In the genomic region with DNA sequence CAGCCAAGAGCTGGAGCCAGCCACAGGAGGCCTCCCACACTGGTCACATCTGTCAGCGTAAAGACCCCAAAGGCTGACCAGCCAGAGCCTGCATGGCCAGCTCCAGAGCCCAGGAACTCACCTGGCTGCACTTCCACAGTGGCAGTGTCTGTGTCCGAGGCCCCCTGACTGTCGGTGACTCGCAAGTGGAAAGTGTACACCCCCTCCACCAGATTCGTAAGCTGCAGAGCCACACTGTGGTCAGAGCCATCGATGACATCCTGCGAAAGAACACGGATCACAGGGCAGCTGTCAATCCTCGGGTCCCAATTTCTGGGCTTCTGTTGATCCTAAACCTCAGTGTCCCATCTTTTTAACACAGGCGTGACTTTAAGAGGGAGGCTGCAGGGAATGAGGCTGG, we compare ENCODE assay signal across 22 cellular contexts.
"Had no signal": no experiment of that assay in that cellular context is flagged by ENCODE, and none has a peak within 500 bp of the region (broad histone marks: within the 10 kb centered on the region; RNA-seq: fewer than 3 reads in every experiment).

No MANE protein-coding gene starts in this region.

- H3K4me3 Mint-ChIP-seq: activated B cell treated with CpG ODN at 0.5 μM for 24 hours; activated CD4-positive, alpha-beta memory T cell treated with anti-CD3 and anti-CD28 coated beads, Interleukin-2, amount 10 ng/mL, durations not matched to agents 7 days and 5 days; activated CD4-positive, alpha-beta T cell treated with anti-CD3 and anti-CD28 coated beads, Interleukin-2, amount 10 ng/mL, durations not matched to agents 24 days and 14 days; activated naive CD4-positive, alpha-beta T cell treated with anti-CD3 and anti-CD28 coated beads, Interleukin-2, amount 10 ng/mL, durations not matched to agents 7 days and 5 days; activated naive CD8-positive, alpha-beta T cell treated with anti-CD3 and anti-CD28 coated beads, Interleukin-2, amount 10 ng/mL, durations not matched to agents 7 days and 5 days; activated T-helper 17 cell treated with anti-CD3 and anti-CD28 coated beads, Interleukin-2, amount 50 U/mL, for 72 hours; T-helper 17 cell had no signal

- H3K4me3 ChIP-seq: breast epithelium had no signal

- H3K36me3 Mint-ChIP-seq: activated naive CD4-positive, alpha-beta T cell treated with anti-CD3 and anti-CD28 coated beads, Interleukin-2, amount 10 ng/mL, durations not matched to agents 7 days and 5 days; activated naive CD8-positive, alpha-beta T cell treated with anti-CD3 and anti-CD28 coated beads, Interleukin-2, amount 10 ng/mL, durations not matched to agents 7 days and 5 days had no signal

- H3K27ac Mint-ChIP-seq: activated B cell treated with CpG ODN at 0.5 μM for 24 hours; activated CD4-positive, alpha-beta memory T cell treated with anti-CD3 and anti-CD28 coated beads, Interleukin-2, amount 10 ng/mL, durations not matched to agents 7 days and 5 days; activated CD4-positive, alpha-beta T cell treated with anti-CD3 and anti-CD28 coated beads, Interleukin-2, amount 10 ng/mL, durations not matched to agents 24 days and 14 days; activated naive CD4-positive, alpha-beta T cell treated with anti-CD3 and anti-CD28 coated beads, Interleukin-2, amount 10 ng/mL, durations not matched to agents 7 days and 5 days; activated naive CD8-positive, alpha-beta T cell treated with anti-CD3 and anti-CD28 coated beads, Interleukin-2, amount 10 ng/mL, durations not matched to agents 7 days and 5 days; activated T-helper 17 cell treated with anti-CD3 and anti-CD28 coated beads, Interleukin-2, amount 50 U/mL, for 72 hours; T-helper 17 cell had no signal

- H3K9me3 Mint-ChIP-seq: activated B cell treated with CpG ODN at 0.5 μM for 24 hours; activated CD4-positive, alpha-beta memory T cell treated with anti-CD3 and anti-CD28 coated beads, Interleukin-2, amount 10 ng/mL, durations not matched to agents 7 days and 5 days; activated CD4-positive, alpha-beta T cell treated with anti-CD3 and anti-CD28 coated beads, Interleukin-2, amount 10 ng/mL, durations not matched to agents 24 days and 14 days; activated naive CD4-positive, alpha-beta T cell treated with anti-CD3 and anti-CD28 coated beads, Interleukin-2, amount 10 ng/mL, durations not matched to agents 7 days and 5 days; activated naive CD8-positive, alpha-beta T cell treated with anti-CD3 and anti-CD28 coated beads, Interleukin-2, amount 10 ng/mL, durations not matched to agents 7 days and 5 days; activated T-helper 17 cell treated with anti-CD3 and anti-CD28 coated beads, Interleukin-2, amount 50 U/mL, for 72 hours had no signal

- H3K27ac ChIP-seq: breast epithelium had no signal

- H3K4me1 Mint-ChIP-seq: activated B cell treated with CpG ODN at 0.5 μM for 24 hours; activated CD4-positive, alpha-beta memory T cell treated with anti-CD3 and anti-CD28 coated beads, Interleukin-2, amount 10 ng/mL, durations not matched to agents 7 days and 5 days; activated CD4-positive, alpha-beta T cell treated with anti-CD3 and anti-CD28 coated beads, Interleukin-2, amount 10 ng/mL, durations not matched to agents 24 days and 14 days; activated naive CD4-positive, alpha-beta T cell treated with anti-CD3 and anti-CD28 coated beads, Interleukin-2, amount 10 ng/mL, durations not matched to agents 7 days and 5 days; activated naive CD8-positive, alpha-beta T cell treated with anti-CD3 and anti-CD28 coated beads, Interleukin-2, amount 10 ng/mL, durations not matched to agents 7 days and 5 days; activated T-helper 17 cell treated with anti-CD3 and anti-CD28 coated beads, Interleukin-2, amount 50 U/mL, for 72 hours had no signal

- H3K27me3 Mint-ChIP-seq: activated B cell treated with CpG ODN at 0.5 μM for 24 hours had no signal

- H3K36me3 ChIP-seq: breast epithelium had no signal

- DNase-seq: activated B cell treated with CpG ODN at 0.5 μM for 24 hours; activated CD4-positive, alpha-beta memory T cell treated with anti-CD3 and anti-CD28 coated beads, Interleukin-2, amount 10 ng/mL, durations not matched to agents 7 days and 5 days; activated CD4-positive, alpha-beta T cell treated with anti-CD3 and anti-CD28 coated beads for 1 hour; activated CD4-positive, alpha-beta T cell treated with anti-CD3 and anti-CD28 coated beads, Interleukin-2, amount 10 ng/mL, durations not matched to agents 24 days and 14 days; activated gamma-delta T cell treated with Interleukin-2 at 50 U/mL for 16 hours; activated naive CD4-positive, alpha-beta T cell treated with anti-CD3 and anti-CD28 coated beads, Interleukin-2, amount 10 ng/mL, durations not matched to agents 7 days and 5 days; activated naive CD8-positive, alpha-beta T cell treated with anti-CD3 and anti-CD28 coated beads, Interleukin-2, amount 10 ng/mL, durations not matched to agents 7 days and 5 days; activated T-cell treated with anti-CD3 and anti-CD28 coated beads for 4 hours; activated T-cell treated with anti-CD3 and anti-CD28 coated beads, Interleukin-2, amount 50 U/mL, for 48 hours; aorta; caudate nucleus; NCI-H1048; NCI-H1694; NCI-H2029; NCI-H2107; NCI-H446; NCI-H524; SIG-M5; T-helper 17 cell; T-helper 9 cell had no signal

- ATAC-seq: activated T-helper 17 cell treated with anti-CD3 and anti-CD28 coated beads, Interleukin-2, amount 50 U/mL, for 72 hours; T-helper 17 cell had no signal

- H3K4me1 ChIP-seq: breast epithelium had no signal

- H3K9me3 ChIP-seq: breast epithelium had no signal

- H3K27me3 ChIP-seq: breast epithelium had no signal
